In genomic region chr15:85094685-85095084, GRCh38 we compare ENCODE assay signal across 1 cellular context.
TF ChIP-seq lines count a peak whose summit lies in the region.

No MANE protein-coding gene starts in this region.

TF ChIP-seq in K562, 482 proteins besides CTCF, POLR2A, EP300 and RAD21 (continued from another document):
- TF ChIP-seq THRB (CRISPR knock-in tag; conservative IDR thresholded peaks at IDR 0.05), result no peak
- TF ChIP-seq ZBTB7A (IDR thresholded peaks at IDR 0.05; ENCODE audit: borderline replicate concordance, control insufficient read depth, low read depth, low read length), result no peak
- TF ChIP-seq ZNF184 (CRISPR knock-in tag; IDR thresholded peaks at IDR 0.05), result no peak
- TF ChIP-seq BRD4 (IDR thresholded peaks at IDR 0.05), result no peak
